1 cellular context compared by ENCODE assay signal in genomic region chr21:46636550-46637289, GRCh38.
TF ChIP-seq lines count a peak whose summit lies in the region.

No MANE protein-coding gene starts in this region.

TF ChIP-seq in H1, 55 proteins besides CTCF, POLR2A, EP300 and RAD21:
- TF ChIP-seq ATF3 (IDR thresholded peaks at IDR 0.05; ENCODE audit: insufficient read depth, low read depth, low read length) (no peak), CHD2 (IDR thresholded peaks at IDR 0.05; ENCODE audit: low read length) (no peak)
